ENCODE assay signal across 1 cellular context in the genomic region with DNA sequence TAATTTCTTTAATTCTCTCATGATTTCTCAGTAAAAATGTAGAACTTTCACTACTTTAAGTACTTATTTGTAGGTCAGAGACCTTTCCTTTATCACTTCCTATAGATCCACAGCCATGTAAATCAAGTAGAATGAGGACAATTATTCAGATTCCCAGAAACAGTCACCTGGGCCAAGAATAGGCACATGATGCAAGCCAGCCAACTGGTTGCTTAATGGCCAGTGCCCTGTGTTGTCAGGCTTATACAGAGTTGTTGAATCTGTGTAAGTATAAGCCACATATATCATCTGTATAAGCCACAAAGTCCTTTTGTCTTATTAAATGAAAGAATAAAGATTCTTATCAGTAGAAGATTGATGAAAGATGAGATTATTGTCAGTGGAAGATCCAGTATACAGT.
A peak's percentile ranks its signal among the peaks of the same experiment; 100 is the strongest.
TF ChIP-seq lines count a peak whose summit lies in the region.

No MANE protein-coding gene starts in this region.

TF ChIP-seq in HCT116, 20 proteins besides CTCF, POLR2A, EP300 and RAD21:
- TF ChIP-seq CEBPB (IDR thresholded peaks at IDR 0.05; ENCODE audit: low read depth), result peak; percentile 85
- TF ChIP-seq FOSL1 (IDR thresholded peaks at IDR 0.05; ENCODE audit: low read depth), result no peak
TF ChIP-seq in HCT116: peak in this region for 1.
